Comparison of ENCODE assay signal across 1 cellular context in the genomic region with DNA sequence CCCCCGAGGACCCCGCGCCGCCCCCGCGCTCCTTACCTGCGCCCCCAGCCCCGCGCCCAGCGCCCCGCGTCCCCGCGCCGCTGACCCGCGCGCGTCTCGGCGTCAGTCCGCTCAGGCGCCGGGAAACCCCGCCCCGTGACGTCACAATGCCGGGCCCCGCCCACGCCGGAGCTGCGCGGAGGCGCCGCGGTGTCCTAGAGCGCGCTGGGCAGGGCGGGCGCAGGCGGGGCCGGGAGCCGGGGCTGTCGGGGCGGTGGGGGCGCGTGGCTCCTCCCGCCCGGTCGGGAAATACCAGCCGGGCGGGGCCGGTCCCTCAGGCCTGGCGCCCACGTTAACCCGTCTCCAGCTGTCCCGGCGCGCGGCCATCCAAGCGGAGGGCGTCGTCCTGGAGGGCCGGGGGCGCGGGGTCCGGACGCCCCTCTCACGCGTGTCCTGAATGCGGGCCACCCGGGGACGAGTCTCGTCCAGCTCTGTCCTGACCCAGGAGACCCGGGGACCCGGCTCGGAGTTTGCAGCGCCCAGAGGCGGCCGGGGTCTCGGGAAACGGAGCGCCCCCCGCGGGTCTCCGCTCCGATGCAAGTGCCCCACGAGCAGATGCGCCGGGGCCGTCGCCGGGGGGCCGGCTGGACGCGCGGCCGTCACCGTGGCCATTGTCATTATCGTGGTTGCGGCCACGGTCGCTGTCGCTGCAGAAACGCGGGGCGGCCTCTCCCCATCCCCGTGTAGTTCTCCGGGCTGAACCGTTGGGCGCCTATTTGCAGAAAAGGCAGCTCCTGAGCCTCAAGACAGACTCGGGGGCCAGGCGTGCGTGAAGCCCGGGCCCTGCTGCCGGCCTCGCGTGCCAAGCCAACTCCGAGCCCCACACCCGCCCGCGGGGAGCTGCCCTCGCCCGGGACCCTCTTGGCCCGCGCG.
A peak's percentile ranks its signal among the peaks of the same experiment; 100 is the strongest.
TF ChIP-seq lines count a peak whose summit lies in the region.

A gene (minus strand): TSS at position 109 of the 912 bp plus-strand sequence. CDS start 727 bp downstream, outside the sequence.

TF ChIP-seq in HepG2, 621 proteins besides CTCF, POLR2A, EP300 and RAD21 (continued from another document and continues in another):
- TF ChIP-seq SKI (IDR thresholded peaks at IDR 0.05; ENCODE audit: partially characterized antibody) (no peak), NCOA1 (CRISPR knock-in tag; IDR thresholded peaks at IDR 0.05) (no peak), HES4 (CRISPR knock-in tag; IDR thresholded peaks at IDR 0.05; ENCODE audit: borderline replicate concordance) (no peak; the same call in 1 of the 2 replicates), CENPX (CRISPR knock-in tag; IDR thresholded peaks at IDR 0.05) (no peak), TEAD2 (CRISPR knock-in tag; IDR thresholded peaks at IDR 0.05) (no peak), ZNF251 (CRISPR knock-in tag; IDR thresholded peaks at IDR 0.05) (no peak), NFKB2 (CRISPR knock-in tag; IDR thresholded peaks at IDR 0.05; ENCODE audit: borderline replicate concordance) (peak; percentile 66; the same call in 1 of the 2 replicates), ZSCAN25 (CRISPR knock-in tag; IDR thresholded peaks at IDR 0.05) (no peak), MXI1 (IDR thresholded peaks at IDR 0.05; ENCODE audit: borderline replicate concordance, low read depth, low read length) (peak; percentile 55; the same call in 1 of the 3 replicates), PRPF4 (IDR thresholded peaks at IDR 0.05; ENCODE audit: low read depth, low read length, poor library complexity, severe bottlenecking) (no peak), DNMT1 (CRISPR knock-in tag; IDR thresholded peaks at IDR 0.05) (no peak), ZBTB1 (CRISPR knock-in tag; IDR thresholded peaks at IDR 0.05; ENCODE audit: borderline replicate concordance) (no peak), CBX1 (IDR thresholded peaks at IDR 0.05; ENCODE audit: low read depth) (no peak), SRSF4 (IDR thresholded peaks at IDR 0.05; ENCODE audit: low read depth, low read length, poor library complexity, severe bottlenecking) (no peak), RXRA (CRISPR knock-in tag; IDR thresholded peaks at IDR 0.05) (no peak), ZMYM2 (CRISPR knock-in tag; IDR thresholded peaks at IDR 0.05) (no peak), NR1H2 (CRISPR knock-in tag; IDR thresholded peaks at IDR 0.05; ENCODE audit: borderline replicate concordance, low read depth) (no peak), ZNF121 (CRISPR knock-in tag; IDR thresholded peaks at IDR 0.05) (no peak), PITX1 (CRISPR knock-in tag; IDR thresholded peaks at IDR 0.05) (no peak), THYN1 (CRISPR knock-in tag; IDR thresholded peaks at IDR 0.05; ENCODE audit: borderline replicate concordance, low read depth) (no peak), YY1 (IDR thresholded peaks at IDR 0.05; ENCODE audit: insufficient read depth, insufficient replicate concordance, low read depth, low read length) (peak; percentile 70), EZH2 (conservative IDR thresholded peaks at IDR 0.05; ENCODE audit: low read depth, low read length) (no peak), ZNF205 (CRISPR knock-in tag; IDR thresholded peaks at IDR 0.05) (no peak), IRX3 (CRISPR knock-in tag; IDR thresholded peaks at IDR 0.05; ENCODE audit: borderline replicate concordance, low read depth) (peak; percentile 37; the same call in 1 of the 2 replicates), KDM4B (CRISPR knock-in tag; IDR thresholded peaks at IDR 0.05) (no peak), ZNF235 (CRISPR knock-in tag; IDR thresholded peaks at IDR 0.05; ENCODE audit: borderline replicate concordance) (no peak), ZMYM4 (CRISPR knock-in tag; IDR thresholded peaks at IDR 0.05) (peak; percentile 56; the same call in 1 of the 2 replicates), SIX4 (CRISPR knock-in tag; IDR thresholded peaks at IDR 0.05) (no peak), ASH2L (IDR thresholded peaks at IDR 0.05; ENCODE audit: insufficient read length, low read depth, low read length) (peak; percentile 36), PPARG (CRISPR knock-in tag; conservative IDR thresholded peaks at IDR 0.05) (no peak; the same call in 1 of the 2 replicates), ZFP37 (CRISPR knock-in tag; IDR thresholded peaks at IDR 0.05; ENCODE audit: borderline replicate concordance) (no peak)
- TF ChIP-seq, protein P1, sequence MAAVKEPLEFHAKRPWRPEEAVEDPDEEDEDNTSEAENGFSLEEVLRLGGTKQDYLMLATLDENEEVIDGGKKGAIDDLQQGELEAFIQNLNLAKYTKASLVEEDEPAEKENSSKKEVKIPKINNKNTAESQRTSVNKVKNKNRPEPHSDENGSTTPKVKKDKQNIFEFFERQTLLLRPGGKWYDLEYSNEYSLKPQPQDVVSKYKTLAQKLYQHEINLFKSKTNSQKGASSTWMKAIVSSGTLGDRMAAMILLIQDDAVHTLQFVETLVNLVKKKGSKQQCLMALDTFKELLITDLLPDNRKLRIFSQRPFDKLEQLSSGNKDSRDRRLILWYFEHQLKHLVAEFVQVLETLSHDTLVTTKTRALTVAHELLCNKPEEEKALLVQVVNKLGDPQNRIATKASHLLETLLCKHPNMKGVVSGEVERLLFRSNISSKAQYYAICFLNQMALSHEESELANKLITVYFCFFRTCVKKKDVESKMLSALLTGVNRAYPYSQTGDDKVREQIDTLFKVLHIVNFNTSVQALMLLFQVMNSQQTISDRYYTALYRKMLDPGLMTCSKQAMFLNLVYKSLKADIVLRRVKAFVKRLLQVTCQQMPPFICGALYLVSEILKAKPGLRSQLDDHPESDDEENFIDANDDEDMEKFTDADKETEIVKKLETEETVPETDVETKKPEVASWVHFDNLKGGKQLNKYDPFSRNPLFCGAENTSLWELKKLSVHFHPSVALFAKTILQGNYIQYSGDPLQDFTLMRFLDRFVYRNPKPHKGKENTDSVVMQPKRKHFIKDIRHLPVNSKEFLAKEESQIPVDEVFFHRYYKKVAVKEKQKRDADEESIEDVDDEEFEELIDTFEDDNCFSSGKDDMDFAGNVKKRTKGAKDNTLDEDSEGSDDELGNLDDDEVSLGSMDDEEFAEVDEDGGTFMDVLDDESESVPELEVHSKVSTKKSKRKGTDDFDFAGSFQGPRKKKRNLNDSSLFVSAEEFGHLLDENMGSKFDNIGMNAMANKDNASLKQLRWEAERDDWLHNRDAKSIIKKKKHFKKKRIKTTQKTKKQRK (IDR thresholded peaks at IDR 0.05; ENCODE audit: low read length), result no peak
- TF ChIP-seq, protein P2, sequence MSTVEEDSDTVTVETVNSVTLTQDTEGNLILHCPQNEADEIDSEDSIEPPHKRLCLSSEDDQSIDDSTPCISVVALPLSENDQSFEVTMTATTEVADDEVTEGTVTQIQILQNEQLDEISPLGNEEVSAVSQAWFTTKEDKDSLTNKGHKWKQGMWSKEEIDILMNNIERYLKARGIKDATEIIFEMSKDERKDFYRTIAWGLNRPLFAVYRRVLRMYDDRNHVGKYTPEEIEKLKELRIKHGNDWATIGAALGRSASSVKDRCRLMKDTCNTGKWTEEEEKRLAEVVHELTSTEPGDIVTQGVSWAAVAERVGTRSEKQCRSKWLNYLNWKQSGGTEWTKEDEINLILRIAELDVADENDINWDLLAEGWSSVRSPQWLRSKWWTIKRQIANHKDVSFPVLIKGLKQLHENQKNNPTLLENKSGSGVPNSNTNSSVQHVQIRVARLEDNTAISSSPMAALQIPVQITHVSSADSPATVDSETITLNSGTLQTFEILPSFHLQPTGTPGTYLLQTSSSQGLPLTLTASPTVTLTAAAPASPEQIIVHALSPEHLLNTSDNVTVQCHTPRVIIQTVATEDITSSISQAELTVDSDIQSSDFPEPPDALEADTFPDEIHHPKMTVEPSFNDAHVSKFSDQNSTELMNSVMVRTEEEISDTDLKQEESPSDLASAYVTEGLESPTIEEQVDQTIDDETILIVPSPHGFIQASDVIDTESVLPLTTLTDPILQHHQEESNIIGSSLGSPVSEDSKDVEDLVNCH (CRISPR knock-in tag; IDR thresholded peaks at IDR 0.05), result no peak
- TF ChIP-seq, protein P3, sequence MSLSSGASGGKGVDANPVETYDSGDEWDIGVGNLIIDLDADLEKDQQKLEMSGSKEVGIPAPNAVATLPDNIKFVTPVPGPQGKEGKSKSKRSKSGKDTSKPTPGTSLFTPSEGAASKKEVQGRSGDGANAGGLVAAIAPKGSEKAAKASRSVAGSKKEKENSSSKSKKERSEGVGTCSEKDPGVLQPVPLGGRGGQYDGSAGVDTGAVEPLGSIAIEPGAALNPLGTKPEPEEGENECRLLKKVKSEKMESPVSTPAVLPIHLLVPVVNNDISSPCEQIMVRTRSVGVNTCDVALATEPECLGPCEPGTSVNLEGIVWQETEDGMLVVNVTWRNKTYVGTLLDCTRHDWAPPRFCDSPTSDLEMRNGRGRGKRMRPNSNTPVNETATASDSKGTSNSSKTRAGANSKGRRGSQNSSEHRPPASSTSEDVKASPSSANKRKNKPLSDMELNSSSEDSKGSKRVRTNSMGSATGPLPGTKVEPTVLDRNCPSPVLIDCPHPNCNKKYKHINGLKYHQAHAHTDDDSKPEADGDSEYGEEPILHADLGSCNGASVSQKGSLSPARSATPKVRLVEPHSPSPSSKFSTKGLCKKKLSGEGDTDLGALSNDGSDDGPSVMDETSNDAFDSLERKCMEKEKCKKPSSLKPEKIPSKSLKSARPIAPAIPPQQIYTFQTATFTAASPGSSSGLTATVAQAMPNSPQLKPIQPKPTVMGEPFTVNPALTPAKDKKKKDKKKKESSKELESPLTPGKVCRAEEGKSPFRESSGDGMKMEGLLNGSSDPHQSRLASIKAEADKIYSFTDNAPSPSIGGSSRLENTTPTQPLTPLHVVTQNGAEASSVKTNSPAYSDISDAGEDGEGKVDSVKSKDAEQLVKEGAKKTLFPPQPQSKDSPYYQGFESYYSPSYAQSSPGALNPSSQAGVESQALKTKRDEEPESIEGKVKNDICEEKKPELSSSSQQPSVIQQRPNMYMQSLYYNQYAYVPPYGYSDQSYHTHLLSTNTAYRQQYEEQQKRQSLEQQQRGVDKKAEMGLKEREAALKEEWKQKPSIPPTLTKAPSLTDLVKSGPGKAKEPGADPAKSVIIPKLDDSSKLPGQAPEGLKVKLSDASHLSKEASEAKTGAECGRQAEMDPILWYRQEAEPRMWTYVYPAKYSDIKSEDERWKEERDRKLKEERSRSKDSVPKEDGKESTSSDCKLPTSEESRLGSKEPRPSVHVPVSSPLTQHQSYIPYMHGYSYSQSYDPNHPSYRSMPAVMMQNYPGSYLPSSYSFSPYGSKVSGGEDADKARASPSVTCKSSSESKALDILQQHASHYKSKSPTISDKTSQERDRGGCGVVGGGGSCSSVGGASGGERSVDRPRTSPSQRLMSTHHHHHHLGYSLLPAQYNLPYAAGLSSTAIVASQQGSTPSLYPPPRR (CRISPR knock-in tag; IDR thresholded peaks at IDR 0.05; ENCODE audit: borderline replicate concordance), result no peak
- TF ChIP-seq, protein P4, sequence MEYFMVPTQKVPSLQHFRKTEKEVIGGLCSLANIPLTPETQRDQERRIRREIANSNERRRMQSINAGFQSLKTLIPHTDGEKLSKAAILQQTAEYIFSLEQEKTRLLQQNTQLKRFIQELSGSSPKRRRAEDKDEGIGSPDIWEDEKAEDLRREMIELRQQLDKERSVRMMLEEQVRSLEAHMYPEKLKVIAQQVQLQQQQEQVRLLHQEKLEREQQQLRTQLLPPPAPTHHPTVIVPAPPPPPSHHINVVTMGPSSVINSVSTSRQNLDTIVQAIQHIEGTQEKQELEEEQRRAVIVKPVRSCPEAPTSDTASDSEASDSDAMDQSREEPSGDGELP (IDR thresholded peaks at IDR 0.05; ENCODE audit: borderline replicate concordance, low read depth), result no peak
- TF ChIP-seq, protein P5, sequence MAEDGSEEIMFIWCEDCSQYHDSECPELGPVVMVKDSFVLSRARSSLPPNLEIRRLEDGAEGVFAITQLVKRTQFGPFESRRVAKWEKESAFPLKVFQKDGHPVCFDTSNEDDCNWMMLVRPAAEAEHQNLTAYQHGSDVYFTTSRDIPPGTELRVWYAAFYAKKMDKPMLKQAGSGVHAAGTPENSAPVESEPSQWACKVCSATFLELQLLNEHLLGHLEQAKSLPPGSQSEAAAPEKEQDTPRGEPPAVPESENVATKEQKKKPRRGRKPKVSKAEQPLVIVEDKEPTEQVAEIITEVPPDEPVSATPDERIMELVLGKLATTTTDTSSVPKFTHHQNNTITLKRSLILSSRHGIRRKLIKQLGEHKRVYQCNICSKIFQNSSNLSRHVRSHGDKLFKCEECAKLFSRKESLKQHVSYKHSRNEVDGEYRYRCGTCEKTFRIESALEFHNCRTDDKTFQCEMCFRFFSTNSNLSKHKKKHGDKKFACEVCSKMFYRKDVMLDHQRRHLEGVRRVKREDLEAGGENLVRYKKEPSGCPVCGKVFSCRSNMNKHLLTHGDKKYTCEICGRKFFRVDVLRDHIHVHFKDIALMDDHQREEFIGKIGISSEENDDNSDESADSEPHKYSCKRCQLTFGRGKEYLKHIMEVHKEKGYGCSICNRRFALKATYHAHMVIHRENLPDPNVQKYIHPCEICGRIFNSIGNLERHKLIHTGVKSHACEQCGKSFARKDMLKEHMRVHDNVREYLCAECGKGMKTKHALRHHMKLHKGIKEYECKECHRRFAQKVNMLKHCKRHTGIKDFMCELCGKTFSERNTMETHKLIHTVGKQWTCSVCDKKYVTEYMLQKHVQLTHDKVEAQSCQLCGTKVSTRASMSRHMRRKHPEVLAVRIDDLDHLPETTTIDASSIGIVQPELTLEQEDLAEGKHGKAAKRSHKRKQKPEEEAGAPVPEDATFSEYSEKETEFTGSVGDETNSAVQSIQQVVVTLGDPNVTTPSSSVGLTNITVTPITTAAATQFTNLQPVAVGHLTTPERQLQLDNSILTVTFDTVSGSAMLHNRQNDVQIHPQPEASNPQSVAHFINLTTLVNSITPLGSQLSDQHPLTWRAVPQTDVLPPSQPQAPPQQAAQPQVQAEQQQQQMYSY (CRISPR knock-in tag; IDR thresholded peaks at IDR 0.05), result no peak
- TF ChIP-seq, protein P6, sequence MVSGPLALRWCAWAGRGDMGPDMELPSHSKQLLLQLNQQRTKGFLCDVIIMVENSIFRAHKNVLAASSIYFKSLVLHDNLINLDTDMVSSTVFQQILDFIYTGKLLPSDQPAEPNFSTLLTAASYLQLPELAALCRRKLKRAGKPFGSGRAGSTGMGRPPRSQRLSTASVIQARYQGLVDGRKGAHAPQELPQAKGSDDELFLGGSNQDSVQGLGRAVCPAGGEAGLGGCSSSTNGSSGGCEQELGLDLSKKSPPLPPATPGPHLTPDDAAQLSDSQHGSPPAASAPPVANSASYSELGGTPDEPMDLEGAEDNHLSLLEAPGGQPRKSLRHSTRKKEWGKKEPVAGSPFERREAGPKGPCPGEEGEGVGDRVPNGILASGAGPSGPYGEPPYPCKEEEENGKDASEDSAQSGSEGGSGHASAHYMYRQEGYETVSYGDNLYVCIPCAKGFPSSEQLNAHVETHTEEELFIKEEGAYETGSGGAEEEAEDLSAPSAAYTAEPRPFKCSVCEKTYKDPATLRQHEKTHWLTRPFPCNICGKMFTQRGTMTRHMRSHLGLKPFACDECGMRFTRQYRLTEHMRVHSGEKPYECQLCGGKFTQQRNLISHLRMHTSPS (CRISPR knock-in tag; IDR thresholded peaks at IDR 0.05; ENCODE audit: low read depth), result no peak
- TF ChIP-seq, protein P7, sequence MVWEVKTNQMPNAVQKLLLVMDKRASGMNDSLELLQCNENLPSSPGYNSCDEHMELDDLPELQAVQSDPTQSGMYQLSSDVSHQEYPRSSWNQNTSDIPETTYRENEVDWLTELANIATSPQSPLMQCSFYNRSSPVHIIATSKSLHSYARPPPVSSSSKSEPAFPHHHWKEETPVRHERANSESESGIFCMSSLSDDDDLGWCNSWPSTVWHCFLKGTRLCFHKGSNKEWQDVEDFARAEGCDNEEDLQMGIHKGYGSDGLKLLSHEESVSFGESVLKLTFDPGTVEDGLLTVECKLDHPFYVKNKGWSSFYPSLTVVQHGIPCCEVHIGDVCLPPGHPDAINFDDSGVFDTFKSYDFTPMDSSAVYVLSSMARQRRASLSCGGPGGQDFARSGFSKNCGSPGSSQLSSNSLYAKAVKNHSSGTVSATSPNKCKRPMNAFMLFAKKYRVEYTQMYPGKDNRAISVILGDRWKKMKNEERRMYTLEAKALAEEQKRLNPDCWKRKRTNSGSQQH (CRISPR knock-in tag; IDR thresholded peaks at IDR 0.05; ENCODE audit: low read depth), result 0 out of 2 replicates have a peak, but pooled peaks have one; percentile 62
